Comparison of ENCODE assay signal across 10 cellular contexts in genomic region chr10:102612964-102613275, GRCh38. TPM values are rescaled to one million over a fixed set of nuclear protein-coding genes. Genes with fewer than 3 reads are reported as not detected.
A peak's percentile ranks its signal among the peaks of the same experiment; 100 is the strongest.
DNase-seq lines count a peak whose midpoint lies in the region; ATAC-seq and TF ChIP-seq lines count a peak whose summit lies in the region.
"Had no signal": no experiment of that assay in that cellular context is flagged by ENCODE, and none has a peak within 500 bp of the region (broad histone marks: within the 10 kb centered on the region; RNA-seq: fewer than 3 reads in every experiment).

No MANE protein-coding gene starts in this region.

- peak overlapping the region; percentile 85 for H3K27ac ChIP-seq in CD4-positive, alpha-beta T cell (ENCODE audit: low read depth, low read length)
- H3K27ac ChIP-seq in foreskin keratinocyte: no peak overlapping the region
- H3K27ac ChIP-seq in testis: peak overlapping the region in 1 of 2 donors; percentile 48

- no peak for TF ChIP-seq CTCF in CD4-positive, alpha-beta T cell (IDR thresholded peaks at IDR 0.05)
- TF ChIP-seq CTCF in foreskin keratinocyte (conservative IDR thresholded peaks at IDR 0.05): no peak
- TF ChIP-seq CTCF in testis (IDR thresholded peaks at IDR 0.05): no peak

- no peaks in the 10 kb centered on the region for H3K4me1 ChIP-seq in foreskin keratinocyte
- peaks cover 13% of the 10 kb centered on the region for H3K4me1 ChIP-seq in testis

- H3K9me3 Mint-ChIP-seq in CD4-positive, alpha-beta T cell: no peaks in the 10 kb centered on the region
- H3K9me3 Mint-ChIP-seq in activated CD4-positive, alpha-beta memory T cell treated with anti-CD3 and anti-CD28 coated beads, Interleukin-2, amount 10 ng/mL, durations not matched to agents 7 days and 5 days: no peaks in the 10 kb centered on the region
- no peaks in the 10 kb centered on the region for H3K9me3 Mint-ChIP-seq in effector memory CD8-positive, alpha-beta T cell
- H3K9me3 Mint-ChIP-seq: WTC11 had no signal

- H3K36me3 Mint-ChIP-seq in CD4-positive, alpha-beta T cell (ENCODE audit: low read depth): peaks cover 31% of the 10 kb centered on the region
- peaks cover 5% of the 10 kb centered on the region for H3K36me3 Mint-ChIP-seq in activated CD4-positive, alpha-beta memory T cell treated with anti-CD3 and anti-CD28 coated beads, Interleukin-2, amount 10 ng/mL, durations not matched to agents 7 days and 5 days (ENCODE audit: low read depth)
- H3K36me3 Mint-ChIP-seq in effector memory CD8-positive, alpha-beta T cell (ENCODE audit: insufficient read depth): peaks cover 13% of the 10 kb centered on the region
- H3K36me3 Mint-ChIP-seq: WTC11 had no signal

- no peaks in the 10 kb centered on the region for H3K27me3 ChIP-seq in CD4-positive, alpha-beta T cell (ENCODE audit: control insufficient read depth, insufficient read depth, low read length)
- H3K27me3 ChIP-seq in foreskin keratinocyte (no peaks in the 10 kb centered on the region), testis (no peaks in the 10 kb centered on the region)

- POLR2A ChIA-PET in CD4-positive, alpha-beta T cell (lab: Charles Lee): interaction anchor here (1.2 to 2.0 kb wide), 6 partner anchors 23 to 101 kb away, joined by 3 to 17 read pairs (median 7); partner anchors contain the start of genes ARL3 and TRIM8
- POLR2A ChIA-PET in activated CD4-positive, alpha-beta memory T cell treated with anti-CD3 and anti-CD28 coated beads, Interleukin-2, amount 10 ng/mL, durations not matched to agents 7 days and 5 days (lab: Charles Lee): interaction anchor here (0.9 to 2.5 kb wide), 2 partner anchors 32 to 101 kb away, joined by 3 to 14 read pairs; partner anchors contain the start of genes ARL3 and TRIM8

- H3K9me3 ChIP-seq in CD4-positive, alpha-beta T cell (ENCODE audit: control insufficient read depth, low read length): no peaks in the 10 kb centered on the region
- H3K9me3 ChIP-seq in testis: no peaks in the 10 kb centered on the region

- no peaks in the 10 kb centered on the region for H3K27me3 Mint-ChIP-seq in CD4-positive, alpha-beta T cell
- H3K27me3 Mint-ChIP-seq in activated CD4-positive, alpha-beta memory T cell treated with anti-CD3 and anti-CD28 coated beads, Interleukin-2, amount 10 ng/mL, durations not matched to agents 7 days and 5 days: no peaks in the 10 kb centered on the region
- no peaks in the 10 kb centered on the region for H3K27me3 Mint-ChIP-seq in effector memory CD8-positive, alpha-beta T cell

- DNase-seq in CD4-positive, alpha-beta T cell: peak; percentile 30 to 73 (median 51)
- peak; percentile 34 for DNase-seq in activated CD4-positive, alpha-beta memory T cell treated with anti-CD3 and anti-CD28 coated beads, Interleukin-2, amount 10 ng/mL, durations not matched to agents 7 days and 5 days
- DNase-seq in effector memory CD8-positive, alpha-beta T cell: peak in 2 of 3 experiments; percentile 18 to 33
- DNase-seq in stimulated activated CD4-positive, alpha-beta T cell treated with anti-CD3 and anti-CD28 coated beads, Interleukin-2, amount 100 ng/mL, for 24 hours: peak; percentile 40 to 48
- DNase-seq in foreskin keratinocyte (no peak), testis (no peak)
- DNase-seq: NCI-H2081 treated with DMSO at 0.1 percent for 48 hours had no signal

- CTCF ChIA-PET in CD4-positive, alpha-beta T cell (lab: Charles Lee): interaction anchor here (0.8 to 2.7 kb wide), 5 partner anchors 17 to 32 kb away, joined by 3 to 16 read pairs (median 3); partner anchors contain the start of gene TRIM8
- CTCF ChIA-PET in activated CD4-positive, alpha-beta memory T cell treated with anti-CD3 and anti-CD28 coated beads, Interleukin-2, amount 10 ng/mL, durations not matched to agents 7 days and 5 days (lab: Charles Lee): interaction anchor here (1.2 to 1.8 kb wide), 2 partner anchors 8 to 110 kb away, joined by 3 to 5 read pairs; partner anchors contain the start of gene ACTR1A

- 74 to 91% methylated on average over 8 of the region's 8 CpGs for WGBS in testis, 2 donors

- H3K27ac Mint-ChIP-seq in CD4-positive, alpha-beta T cell: peak overlapping the region; percentile 99
- peak overlapping the region; percentile 78 for H3K27ac Mint-ChIP-seq in activated CD4-positive, alpha-beta memory T cell treated with anti-CD3 and anti-CD28 coated beads, Interleukin-2, amount 10 ng/mL, durations not matched to agents 7 days and 5 days
- H3K27ac Mint-ChIP-seq in effector memory CD8-positive, alpha-beta T cell: peak overlapping the region in 1 of 2 donors; percentile 82
- H3K27ac Mint-ChIP-seq: WTC11 had no signal

- intact Hi-C loops in CD4-positive, alpha-beta T cell (cut with DNase I, micrococcal nuclease): loop anchor here in 1 of 2 experiments (2.0 kb wide), 1 partner anchor 34 kb away; no protein-coding TSS in a partner anchor
- intact Hi-C loops in testis (cut with DNase I; ENCODE audit: low total_unique reads): no loop called here

- H3K4me3 ChIP-seq in testis: no peak overlapping the region

- peak overlapping the region; percentile 64 for H3K4me3 Mint-ChIP-seq in CD4-positive, alpha-beta T cell
- no peak overlapping the region for H3K4me3 Mint-ChIP-seq in activated CD4-positive, alpha-beta memory T cell treated with anti-CD3 and anti-CD28 coated beads, Interleukin-2, amount 10 ng/mL, durations not matched to agents 7 days and 5 days
- H3K4me3 Mint-ChIP-seq in effector memory CD8-positive, alpha-beta T cell: no peak overlapping the region
- H3K4me3 Mint-ChIP-seq: WTC11 had no signal

- peaks cover 35% of the 10 kb centered on the region for H3K4me1 Mint-ChIP-seq in CD4-positive, alpha-beta T cell (ENCODE audit: low read depth)
- H3K4me1 Mint-ChIP-seq in activated CD4-positive, alpha-beta memory T cell treated with anti-CD3 and anti-CD28 coated beads, Interleukin-2, amount 10 ng/mL, durations not matched to agents 7 days and 5 days: peaks cover 34% of the 10 kb centered on the region
- peaks cover 0 to 2% of the 10 kb centered on the region in 2 donors for H3K4me1 Mint-ChIP-seq in effector memory CD8-positive, alpha-beta T cell (ENCODE audit: low read depth in 2 of 2)

- ATAC-seq in CD4-positive, alpha-beta T cell (ENCODE audit: poor library complexity): peak; percentile 72
- peak; percentile 85 for ATAC-seq in effector memory CD8-positive, alpha-beta T cell (replicated peaks)
- no peak for ATAC-seq in foreskin keratinocyte
- no peak for ATAC-seq in GM21619 (IDR thresholded peaks at IDR 0.05; ENCODE audit: unreplicated experiment)
- ATAC-seq in GM21367 (IDR thresholded peaks at IDR 0.05; ENCODE audit: unreplicated experiment): no peak
- ATAC-seq: WTC11 had no signal

- no peaks in the 10 kb centered on the region for H3K36me3 ChIP-seq in testis (ENCODE audit: low read depth, missing control alignments)

- no peak for TF ChIP-seq POLR2A in testis (IDR thresholded peaks at IDR 0.05)

RNA-seq across cellular contexts. Expression of gene TRIM8, which starts 31.4 kb away (rescaled TPM):
- 10 to 100 TPM; 80.9 to 81.6 TPM for total RNA-seq in CD4-positive, alpha-beta T cell
- total RNA-seq in activated CD4-positive, alpha-beta memory T cell treated with anti-CD3 and anti-CD28 coated beads, Interleukin-2, amount 10 ng/mL, durations not matched to agents 7 days and 5 days: 10 to 100 TPM; 53.0 to 56.0 TPM
- total RNA-seq in foreskin keratinocyte: 57.9 and 65.4 TPM in 2 replicates
- 59.3 and 62.8 TPM in 2 replicates for polyA plus RNA-seq in foreskin keratinocyte
- total RNA-seq in testis: 100 to 1,000 TPM; 114 to 170 TPM
- polyA plus RNA-seq in testis (ENCODE audit: insufficient read depth, low read depth, low replicate concordance): 69.8 TPM

Comparison
In these comparisons a context has a peak if more than half of its experiments do, and no peak if none do; other contexts are left out.
1. ATAC-seq: peak in CD4-positive, alpha-beta T cell (single experiment) and effector memory CD8-positive, alpha-beta T cell (single experiment); none in foreskin keratinocyte (single experiment), GM21619 (single experiment) and GM21367 (single experiment).
2. DNase-seq: peak in CD4-positive, alpha-beta T cell (10 of 10), activated CD4-positive, alpha-beta memory T cell treated with anti-CD3 and anti-CD28 coated beads, Interleukin-2, amount 10 ng/mL, durations not matched to agents 7 days and 5 days (single experiment), effector memory CD8-positive, alpha-beta T cell (2 of 3) and stimulated activated CD4-positive, alpha-beta T cell treated with anti-CD3 and anti-CD28 coated beads, Interleukin-2, amount 100 ng/mL, for 24 hours (2 of 2); none in foreskin keratinocyte (0 of 2) and testis (single experiment).